Comparison of ENCODE assay signal across 1 cellular context in genomic region chr13:27022571-27023311, GRCh38.
TF ChIP-seq lines count a peak whose summit lies in the region.

No MANE protein-coding gene starts in this region.

TF ChIP-seq in K562, 482 proteins besides CTCF, POLR2A, EP300 and RAD21 (continued from another document):
- TF ChIP-seq ELK3 (CRISPR knock-in tag; IDR thresholded peaks at IDR 0.05) (no peak), BCLAF1 (IDR thresholded peaks at IDR 0.05; ENCODE audit: borderline replicate concordance in 1 of 2, control insufficient read depth in 1 of 2, low read depth in 2 of 2, low read length in 1 of 2) (no peak), ARHGAP35 (IDR thresholded peaks at IDR 0.05; ENCODE audit: partially characterized antibody) (no peak), ZNF639 (CRISPR knock-in tag; conservative IDR thresholded peaks at IDR 0.05 in 1 of 2, IDR thresholded peaks at IDR 0.05 in 1 of 2) (0 out of 4 replicates have a peak, but pooled peaks of 1 of the 2 experiments have one; percentile 18), RBBP5 (IDR thresholded peaks at IDR 0.05; ENCODE audit: borderline replicate concordance, insufficient read depth, low read length, poor library complexity, severe bottlenecking) (peak; percentile 59), SMC3 (conservative IDR thresholded peaks at IDR 0.05; ENCODE audit: insufficient read depth, low read depth, low read length) (no peak), FOS (IDR thresholded peaks at IDR 0.05; ENCODE audit: extremely low read depth, insufficient read length) (no peak), JUNB (CRISPR knock-in tag; conservative IDR thresholded peaks at IDR 0.05) (no peak), POLR2AphosphoS5 (IDR thresholded peaks at IDR 0.05; ENCODE audit: control insufficient read depth, insufficient read depth, low read depth, low read length) (no peak), NFE2 (IDR thresholded peaks at IDR 0.05; ENCODE audit: low read depth) (peak; percentile 43; the same call in 1 of the 2 replicates), SMARCA4 (IDR thresholded peaks at IDR 0.05) (peak; percentile 57; the same call in 1 of the 2 replicates), FOXK2 (conservative IDR thresholded peaks at IDR 0.05 in 1 of 2, IDR thresholded peaks at IDR 0.05 in 1 of 2; ENCODE audit: low read depth in 2 of 2) (peak in 1 of 2 experiments; percentile 50; a peak in 1 of 4 replicates), MCM3 (IDR thresholded peaks at IDR 0.05) (no peak), HNRNPK (IDR thresholded peaks at IDR 0.05; ENCODE audit: low read depth, low read length, poor library complexity, severe bottlenecking) (no peak), ZBTB12 (CRISPR knock-in tag; IDR thresholded peaks at IDR 0.05) (no peak), HMBOX1 (IDR thresholded peaks at IDR 0.05) (peak; percentile 31; the same call in 1 of the 2 replicates), MECOM (CRISPR knock-in tag; IDR thresholded peaks at IDR 0.05) (0 out of 2 replicates have a peak, but pooled peaks have one; percentile 16), ETV5 (CRISPR knock-in tag; IDR thresholded peaks at IDR 0.05; ENCODE audit: low read depth) (no peak), TAF1 (IDR thresholded peaks at IDR 0.05; ENCODE audit: control insufficient read depth, extremely low read depth, insufficient read depth, low read length, severe bottlenecking) (no peak), DPF2 (IDR thresholded peaks at IDR 0.05) (peak; percentile 60; the same call in 1 of the 2 replicates), ZNF395 (CRISPR knock-in tag; IDR thresholded peaks at IDR 0.05) (no peak), FIP1L1 (IDR thresholded peaks at IDR 0.05; ENCODE audit: low read depth, low read length, poor library complexity, severe bottlenecking) (no peak), FOSL1 (tag; conservative IDR thresholded peaks at IDR 0.05) (peak; percentile 73), PTTG1 (tag; IDR thresholded peaks at IDR 0.05; ENCODE audit: low read depth) (no peak), TSHZ1 (CRISPR knock-in tag; IDR thresholded peaks at IDR 0.05) (no peak), TEAD4 (IDR thresholded peaks at IDR 0.05; ENCODE audit: low read length) (peak; percentile 63), TEAD4 (CRISPR knock-in tag; IDR thresholded peaks at IDR 0.05; ENCODE audit: borderline replicate concordance) (no peak), BRD9 (IDR thresholded peaks at IDR 0.05; ENCODE audit: low read depth, partially characterized antibody) (no peak), CBX8 (IDR thresholded peaks at IDR 0.05; ENCODE audit: borderline replicate concordance, extremely low read depth, low read depth, low read length, poor library complexity, severe bottlenecking) (no peak), ZNF3 (CRISPR knock-in tag; IDR thresholded peaks at IDR 0.05) (no peak), XRCC5 (IDR thresholded peaks at IDR 0.05; ENCODE audit: low read depth, low read length) (no peak), TCF3 (CRISPR knock-in tag; IDR thresholded peaks at IDR 0.05) (peak; percentile 62)
- TF ChIP-seq, protein P1, sequence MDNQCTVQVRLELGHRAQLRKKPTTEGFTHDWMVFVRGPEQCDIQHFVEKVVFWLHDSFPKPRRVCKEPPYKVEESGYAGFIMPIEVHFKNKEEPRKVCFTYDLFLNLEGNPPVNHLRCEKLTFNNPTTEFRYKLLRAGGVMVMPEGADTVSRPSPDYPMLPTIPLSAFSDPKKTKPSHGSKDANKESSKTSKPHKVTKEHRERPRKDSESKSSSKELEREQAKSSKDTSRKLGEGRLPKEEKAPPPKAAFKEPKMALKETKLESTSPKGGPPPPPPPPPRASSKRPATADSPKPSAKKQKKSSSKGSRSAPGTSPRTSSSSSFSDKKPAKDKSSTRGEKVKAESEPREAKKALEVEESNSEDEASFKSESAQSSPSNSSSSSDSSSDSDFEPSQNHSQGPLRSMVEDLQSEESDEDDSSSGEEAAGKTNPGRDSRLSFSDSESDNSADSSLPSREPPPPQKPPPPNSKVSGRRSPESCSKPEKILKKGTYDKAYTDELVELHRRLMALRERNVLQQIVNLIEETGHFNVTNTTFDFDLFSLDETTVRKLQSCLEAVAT (IDR thresholded peaks at IDR 0.05) = no peak
- TF ChIP-seq, protein P2, sequence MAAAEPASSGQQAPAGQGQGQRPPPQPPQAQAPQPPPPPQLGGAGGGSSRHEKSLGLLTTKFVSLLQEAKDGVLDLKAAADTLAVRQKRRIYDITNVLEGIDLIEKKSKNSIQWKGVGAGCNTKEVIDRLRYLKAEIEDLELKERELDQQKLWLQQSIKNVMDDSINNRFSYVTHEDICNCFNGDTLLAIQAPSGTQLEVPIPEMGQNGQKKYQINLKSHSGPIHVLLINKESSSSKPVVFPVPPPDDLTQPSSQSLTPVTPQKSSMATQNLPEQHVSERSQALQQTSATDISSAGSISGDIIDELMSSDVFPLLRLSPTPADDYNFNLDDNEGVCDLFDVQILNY (CRISPR knock-in tag; IDR thresholded peaks at IDR 0.05) = no peak
